Comparison of ENCODE assay signal across 8 cellular contexts in genomic region chr15:81000626-81001179, GRCh38. TPM values are rescaled to one million over a fixed set of nuclear protein-coding genes. Genes with fewer than 3 reads are reported as not detected.
DNase-seq lines count a peak whose midpoint lies in the region; ATAC-seq and TF ChIP-seq lines count a peak whose summit lies in the region.

Gene TLNRD1 (plus strand): TSS chr15:81000923. CDS start chr15:81002272, 1,349 bp downstream.

- intact Hi-C loops in activated CD4-positive, alpha-beta T cell treated with anti-CD3 and anti-CD28 coated beads, Interleukin-2, amount 10 ng/mL, durations not matched to agents 24 days and 14 days (cut with micrococcal nuclease), result loop anchor here (1.0 kb wide), 3 partner anchors 11 to 296 kb away; partner anchors contain the start of gene MESD
- intact Hi-C loops in colonic mucosa (cut with DNase I), result no loop called here

- H3K4me3 ChIP-seq in BE2C (ENCODE audit: low read depth, low read length), result peak within 1 kb of the TSS; percentile 83
- peak within 1 kb of the TSS; percentile 69 for H3K4me3 ChIP-seq in colonic mucosa

- no peak for TF ChIP-seq CTCF in BE2C (IDR thresholded peaks at IDR 0.05; ENCODE audit: low read depth, low read length)
- no peak for TF ChIP-seq CTCF in colonic mucosa (IDR thresholded peaks at IDR 0.05)

- peaks cover 49% of the 10 kb centered on the region for H3K4me1 Mint-ChIP-seq in activated CD4-positive, alpha-beta T cell treated with anti-CD3 and anti-CD28 coated beads, Interleukin-2, amount 10 ng/mL, durations not matched to agents 24 days and 14 days

- peak within 1 kb of the TSS; percentile 99 for H3K9ac ChIP-seq in colonic mucosa (ENCODE audit: low read depth in 2 of 2, low read length in 2 of 2)

- peak; percentile 50 for ATAC-seq in HG03457 (IDR thresholded peaks at IDR 0.05; ENCODE audit: unreplicated experiment)

- H3K27me3 ChIP-seq in BE2C (no peaks in the 10 kb centered on the region), colonic mucosa (no peaks in the 10 kb centered on the region)

- H3K4me1 ChIP-seq in BE2C, result no peaks in the 10 kb centered on the region
- peaks cover 11% of the 10 kb centered on the region for H3K4me1 ChIP-seq in colonic mucosa

- no peaks in the 10 kb centered on the region for H3K9me3 Mint-ChIP-seq in activated CD4-positive, alpha-beta T cell treated with anti-CD3 and anti-CD28 coated beads, Interleukin-2, amount 10 ng/mL, durations not matched to agents 24 days and 14 days

- H3K9me3 ChIP-seq in BE2C (no peaks in the 10 kb centered on the region), colonic mucosa (no peaks in the 10 kb centered on the region)

- no peaks in the 10 kb centered on the region for H3K27me3 Mint-ChIP-seq in activated CD4-positive, alpha-beta T cell treated with anti-CD3 and anti-CD28 coated beads, Interleukin-2, amount 10 ng/mL, durations not matched to agents 24 days and 14 days

- peaks cover 32% of the 10 kb centered on the region for H3K36me3 Mint-ChIP-seq in activated CD4-positive, alpha-beta T cell treated with anti-CD3 and anti-CD28 coated beads, Interleukin-2, amount 10 ng/mL, durations not matched to agents 24 days and 14 days (ENCODE audit: low read depth)

- DNase-seq in BE2C, result peak; percentile 92
- peak; percentile 44 for DNase-seq in GM19240 (ENCODE audit: insufficient read length, low spot score)
- peak; percentile 63 for DNase-seq in NCI-H524 treated with DMSO at 0.1 percent for 48 hours (lab: John Stamatoyannopoulos, UW)
- DNase-seq in activated CD4-positive, alpha-beta T cell treated with anti-CD3 and anti-CD28 coated beads, Interleukin-2, amount 10 ng/mL, durations not matched to agents 24 days and 14 days, result peak; percentile 97
- peak; percentile 93 for DNase-seq in colonic mucosa
- DNase-seq in left kidney (ENCODE audit: low read depth, low spot score), result peak; percentile 97
- DNase-seq in stimulated activated CD4-positive, alpha-beta T cell treated with anti-CD3 and anti-CD28 coated beads, Interleukin-1b, Interleukin-23, amount 100 ng/mL, for 48 hours, result peak; percentile 84

- peak within 1 kb of the TSS; percentile 98 for H3K4me3 Mint-ChIP-seq in activated CD4-positive, alpha-beta T cell treated with anti-CD3 and anti-CD28 coated beads, Interleukin-2, amount 10 ng/mL, durations not matched to agents 24 days and 14 days

- peak within 1 kb of the TSS; percentile 98 for H3K27ac Mint-ChIP-seq in activated CD4-positive, alpha-beta T cell treated with anti-CD3 and anti-CD28 coated beads, Interleukin-2, amount 10 ng/mL, durations not matched to agents 24 days and 14 days

- H3K36me3 ChIP-seq in BE2C (peaks cover 5% of the 10 kb centered on the region), colonic mucosa (no peaks in the 10 kb centered on the region)

- peak within 1 kb of the TSS; percentile 99 for H3K27ac ChIP-seq in colonic mucosa

RNA-seq across cellular contexts. Expression of gene TLNRD1, which starts in this region (rescaled TPM):
- 12.3 TPM for polyA plus RNA-seq in BE2C (2012; ENCODE audit: insufficient read depth, insufficient read length, low read depth)
- total RNA-seq in activated CD4-positive, alpha-beta T cell treated with anti-CD3 and anti-CD28 coated beads, Interleukin-2, amount 10 ng/mL, durations not matched to agents 24 days and 14 days, result 25.6 and 25.8 TPM in 2 replicates
- total RNA-seq in colonic mucosa, result 10 to 100 TPM; 28.5 to 33.3 TPM

Comparison
In these comparisons a context has a peak if more than half of its experiments do, and no peak if none do; other contexts are left out.
1. Peak in every context shown above with its lines: DNase-seq, ATAC-seq, H3K4me3 ChIP-seq and H3K27ac ChIP-seq.
2. DNase-seq: peak in every context shown above with its lines; median percentile 97 in activated CD4-positive, alpha-beta T cell treated with anti-CD3 and anti-CD28 coated beads, Interleukin-2, amount 10 ng/mL, durations not matched to agents 24 days and 14 days; 97 in left kidney; 93 in colonic mucosa; 92 in BE2C; 84 in stimulated activated CD4-positive, alpha-beta T cell treated with anti-CD3 and anti-CD28 coated beads, Interleukin-1b, Interleukin-23, amount 100 ng/mL, for 48 hours; 63 in NCI-H524 treated with DMSO at 0.1 percent for 48 hours; 44 in GM19240.